Comparison of ENCODE assay signal across 9 cellular contexts in the genomic region with DNA sequence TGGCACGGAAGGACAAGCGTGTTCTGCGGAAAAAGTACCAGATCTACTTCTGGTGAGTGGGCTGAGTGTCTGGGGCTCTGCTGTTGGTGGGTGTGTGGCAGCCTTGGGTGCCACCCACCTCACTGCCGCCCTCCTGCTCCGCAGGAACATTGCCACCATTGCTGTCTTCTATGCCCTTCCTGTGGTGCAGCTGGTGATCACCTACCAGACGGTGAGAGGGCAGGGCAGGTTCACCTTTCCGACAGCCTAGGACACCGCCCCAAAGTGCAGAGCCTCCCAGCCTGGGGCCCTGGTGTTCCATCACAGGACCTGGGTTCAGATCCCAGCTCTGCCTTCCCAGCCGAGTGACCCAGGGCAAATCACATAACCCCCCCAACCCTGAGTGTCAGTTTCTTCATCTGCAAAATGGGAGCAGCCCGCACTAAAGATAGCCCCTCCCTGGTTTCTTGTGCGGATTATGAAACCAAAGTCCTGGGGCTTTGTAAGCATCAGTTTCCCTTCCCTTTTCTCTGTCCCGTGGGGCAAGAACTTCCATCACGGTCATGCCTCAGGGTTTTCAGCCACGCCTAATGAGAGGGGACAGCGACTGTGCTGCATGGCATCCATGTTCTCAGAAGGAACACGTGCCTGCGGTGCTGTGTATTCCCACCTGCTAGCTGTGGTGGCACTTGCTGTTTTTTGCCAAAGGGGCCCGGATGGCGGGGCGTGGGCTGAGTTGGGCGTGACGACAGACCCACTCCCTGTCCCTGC. TPM values are rescaled to one million over a fixed set of nuclear protein-coding genes. Genes with fewer than 3 reads are reported as not detected.
DNase-seq lines count a peak whose midpoint lies in the region; ATAC-seq and TF ChIP-seq lines count a peak whose summit lies in the region.
"Had no signal": no experiment of that assay in that cellular context is flagged by ENCODE, and none has a peak within 500 bp of the region (broad histone marks: within the 10 kb centered on the region; RNA-seq: fewer than 3 reads in every experiment).

No MANE protein-coding gene starts in this region.

- peak overlapping the region in 1 of 2 donors; percentile 56 for H3K27ac ChIP-seq in coronary artery
- H3K27ac ChIP-seq in hepatocyte, result no peak overlapping the region
- H3K27ac ChIP-seq: HL-60 had no signal

- ATAC-seq in GM19043 (IDR thresholded peaks at IDR 0.05; ENCODE audit: low read depth, unreplicated experiment), result peak; percentile 61
- peak; percentile 62 for ATAC-seq in HG03108 (IDR thresholded peaks at IDR 0.05; ENCODE audit: unreplicated experiment)
- ATAC-seq in stimulated activated naive B cell treated with anti-CD40 and anti-IgM and Interleukin-4, amounts not matched to agents 10 μg/mL and 1 μg/mL and 100 μg/mL, for 72 hours (replicated peaks), result peak; percentile 89 to 90
- no peak for ATAC-seq in activated CD8-positive, alpha-beta T cell treated with anti-CD3 and anti-CD28 coated beads for 36 hours

- no peaks in the 10 kb centered on the region for H3K4me1 ChIP-seq in hepatocyte (ENCODE audit: insufficient read depth)

- H3K36me3 ChIP-seq in hepatocyte (replicated peaks; ENCODE audit: insufficient read depth, low read depth), result no peaks in the 10 kb centered on the region

- CTCF ChIA-PET in activated CD8-positive, alpha-beta T cell treated with anti-CD3 and anti-CD28 coated beads for 36 hours (lab: Charles Lee), result interaction anchor here (2.1 kb wide), 1 partner anchor 8 kb away, joined by 5 read pairs; no protein-coding TSS in a partner anchor

- no peaks in the 10 kb centered on the region for H3K9me3 Mint-ChIP-seq in stimulated activated naive B cell treated with anti-CD40 and anti-IgM and Interleukin-4, amounts not matched to agents 10 μg/mL and 1 μg/mL and 100 μg/mL, for 72 hours
- H3K9me3 Mint-ChIP-seq in activated CD8-positive, alpha-beta T cell treated with anti-CD3 and anti-CD28 coated beads for 36 hours, result no peaks in the 10 kb centered on the region

- H2AFZ ChIP-seq in hepatocyte, result no peak overlapping the region

- peak; percentile 64 for DNase-seq in coronary artery (ENCODE audit: low spot score)
- DNase-seq in stimulated activated naive B cell treated with anti-CD40 and anti-IgM and Interleukin-4, amounts not matched to agents 10 μg/mL and 1 μg/mL and 100 μg/mL, for 72 hours, result peak; percentile 80
- no peak for DNase-seq in stimulated activated CD4-positive, alpha-beta T cell treated with anti-CD3 and anti-CD28 coated beads, Interleukin-15, amount 100 ng/mL, for 24 hours
- no peak for DNase-seq in hepatocyte (ENCODE audit: low spot score)
- DNase-seq in NCI-H446 (lab: John Stamatoyannopoulos, UW), result no peak
- DNase-seq in activated CD8-positive, alpha-beta T cell treated with anti-CD3 and anti-CD28 coated beads for 36 hours, result no peak

- intact Hi-C loops in activated CD8-positive, alpha-beta T cell treated with anti-CD3 and anti-CD28 coated beads for 36 hours (cut with micrococcal nuclease), result no loop called here

- no peaks in the 10 kb centered on the region for H3K27me3 ChIP-seq in hepatocyte

- peaks cover 59 to 73% of the 10 kb centered on the region in 2 donors for H3K36me3 Mint-ChIP-seq in stimulated activated naive B cell treated with anti-CD40 and anti-IgM and Interleukin-4, amounts not matched to agents 10 μg/mL and 1 μg/mL and 100 μg/mL, for 72 hours
- no peaks in the 10 kb centered on the region for H3K36me3 Mint-ChIP-seq in activated CD8-positive, alpha-beta T cell treated with anti-CD3 and anti-CD28 coated beads for 36 hours (ENCODE audit: low read depth)

- POLR2A ChIA-PET in activated CD8-positive, alpha-beta T cell treated with anti-CD3 and anti-CD28 coated beads for 36 hours (lab: Charles Lee), result interaction anchor here (1.7 kb wide), 1 partner anchor 9 kb away, joined by 6 read pairs; no protein-coding TSS in a partner anchor

- peak overlapping the region; percentile 96 for H3K27ac Mint-ChIP-seq in stimulated activated naive B cell treated with anti-CD40 and anti-IgM and Interleukin-4, amounts not matched to agents 10 μg/mL and 1 μg/mL and 100 μg/mL, for 72 hours
- no peak overlapping the region for H3K27ac Mint-ChIP-seq in activated CD8-positive, alpha-beta T cell treated with anti-CD3 and anti-CD28 coated beads for 36 hours

- no peak for TF ChIP-seq CTCF in coronary artery (IDR thresholded peaks at IDR 0.05)
- no peak for TF ChIP-seq CTCF in hepatocyte (IDR thresholded peaks at IDR 0.05; ENCODE audit: poor library complexity)
- no peak for TF ChIP-seq CTCF in activated CD8-positive, alpha-beta T cell treated with anti-CD3 and anti-CD28 coated beads for 36 hours (IDR thresholded peaks at IDR 0.05)

- no peak overlapping the region for H3K4me2 ChIP-seq in hepatocyte

- peak overlapping the region; percentile 17 to 66 for H3K4me3 Mint-ChIP-seq in stimulated activated naive B cell treated with anti-CD40 and anti-IgM and Interleukin-4, amounts not matched to agents 10 μg/mL and 1 μg/mL and 100 μg/mL, for 72 hours
- no peak overlapping the region for H3K4me3 Mint-ChIP-seq in activated CD8-positive, alpha-beta T cell treated with anti-CD3 and anti-CD28 coated beads for 36 hours

- H3K9me2 ChIP-seq in hepatocyte (replicated peaks; ENCODE audit: insufficient read depth), result no peaks in the 10 kb centered on the region

- H3K4me1 Mint-ChIP-seq in stimulated activated naive B cell treated with anti-CD40 and anti-IgM and Interleukin-4, amounts not matched to agents 10 μg/mL and 1 μg/mL and 100 μg/mL, for 72 hours, result peaks cover 50 to 81% of the 10 kb centered on the region in 2 donors
- no peaks in the 10 kb centered on the region for H3K4me1 Mint-ChIP-seq in activated CD8-positive, alpha-beta T cell treated with anti-CD3 and anti-CD28 coated beads for 36 hours (ENCODE audit: low read depth)

- H4K20me1 ChIP-seq in hepatocyte (ENCODE audit: insufficient read depth, poor library complexity, severe bottlenecking), result no peaks in the 10 kb centered on the region

- 97% methylated on average over 22 of the region's 22 CpGs for WGBS in hepatocyte (ENCODE audit: low lambda C conversion rate, missing lambda C conversion rate)

- no peaks in the 10 kb centered on the region for H3K79me2 ChIP-seq in hepatocyte

- H3K27me3 Mint-ChIP-seq in stimulated activated naive B cell treated with anti-CD40 and anti-IgM and Interleukin-4, amounts not matched to agents 10 μg/mL and 1 μg/mL and 100 μg/mL, for 72 hours, result no peaks in the 10 kb centered on the region
- no peaks in the 10 kb centered on the region for H3K27me3 Mint-ChIP-seq in activated CD8-positive, alpha-beta T cell treated with anti-CD3 and anti-CD28 coated beads for 36 hours

- H3K9me3 ChIP-seq in hepatocyte (ENCODE audit: low read depth), result no peaks in the 10 kb centered on the region

- H3K4me3 ChIP-seq in coronary artery, result no peak overlapping the region
- H3K4me3 ChIP-seq in hepatocyte, result no peak overlapping the region

RNA-seq across cellular contexts. Expression of gene TAGLN, which starts 9.8 kb away (rescaled TPM):
- 126 and 150 TPM in 2 replicates for total RNA-seq in hepatocyte
- 94.0 and 113 TPM in 2 replicates for polyA plus RNA-seq in hepatocyte
- total RNA-seq in activated CD8-positive, alpha-beta T cell treated with anti-CD3 and anti-CD28 coated beads for 36 hours, result 1 to 10 TPM; 2.0 to 2.5 TPM

RNA-seq across cellular contexts. Expression of gene SIDT2, which starts 10.8 kb away (rescaled TPM):
- total RNA-seq in hepatocyte, result 27.1 and 32.0 TPM in 2 replicates
- 16.7 and 19.9 TPM in 2 replicates for polyA plus RNA-seq in hepatocyte
- 10 to 100 TPM; 16.6 to 17.3 TPM for total RNA-seq in activated CD8-positive, alpha-beta T cell treated with anti-CD3 and anti-CD28 coated beads for 36 hours

RNA-seq across cellular contexts. Expression of gene PCSK7, which starts 42.5 kb away (rescaled TPM):
- total RNA-seq in hepatocyte, result 21.9 and 25.9 TPM in 2 replicates
- 33.0 and 33.2 TPM in 2 replicates for polyA plus RNA-seq in hepatocyte
- 100 to 1,000 TPM in 1 of 2 experiments, 10 to 100 TPM in 1; 98.8 to 107 TPM for total RNA-seq in activated CD8-positive, alpha-beta T cell treated with anti-CD3 and anti-CD28 coated beads for 36 hours

RNA-seq across cellular contexts. Expression of gene RNF214, which starts 43.1 kb away (rescaled TPM):
- 11.1 and 12.5 TPM in 2 replicates for total RNA-seq in hepatocyte
- 26.2 and 27.0 TPM in 2 replicates for polyA plus RNA-seq in hepatocyte
- total RNA-seq in activated CD8-positive, alpha-beta T cell treated with anti-CD3 and anti-CD28 coated beads for 36 hours, result 10 to 100 TPM; 14.7 to 18.3 TPM

RNA-seq across cellular contexts. Expression of gene PAFAH1B2, which starts 45.3 kb away (rescaled TPM):
- 93.3 and 103 TPM in 2 replicates for total RNA-seq in hepatocyte
- polyA plus RNA-seq in hepatocyte, result 30.8 and 31.0 TPM in 2 replicates
- total RNA-seq in activated CD8-positive, alpha-beta T cell treated with anti-CD3 and anti-CD28 coated beads for 36 hours, result 10 to 100 TPM; 50.0 to 50.2 TPM

Comparison
In these comparisons a context has a peak if more than half of its experiments do, and no peak if none do; other contexts are left out.
1. DNase-seq: peak in coronary artery (single experiment) and stimulated activated naive B cell treated with anti-CD40 and anti-IgM and Interleukin-4, amounts not matched to agents 10 μg/mL and 1 μg/mL and 100 μg/mL, for 72 hours (single experiment); none in stimulated activated CD4-positive, alpha-beta T cell treated with anti-CD3 and anti-CD28 coated beads, Interleukin-15, amount 100 ng/mL, for 24 hours (single experiment), hepatocyte (single experiment), NCI-H446 (0 of 2) and activated CD8-positive, alpha-beta T cell treated with anti-CD3 and anti-CD28 coated beads for 36 hours (single experiment).
2. RNA of gene TAGLN, which starts 9.8 kb away (total RNA-seq): 126 to 150 TPM in hepatocyte; 2.0 to 2.5 TPM in activated CD8-positive, alpha-beta T cell treated with anti-CD3 and anti-CD28 coated beads for 36 hours; every median in the first group is over 10 times any median in the second.